Comparison of ENCODE assay signal across 11 cellular contexts in the genomic region with DNA sequence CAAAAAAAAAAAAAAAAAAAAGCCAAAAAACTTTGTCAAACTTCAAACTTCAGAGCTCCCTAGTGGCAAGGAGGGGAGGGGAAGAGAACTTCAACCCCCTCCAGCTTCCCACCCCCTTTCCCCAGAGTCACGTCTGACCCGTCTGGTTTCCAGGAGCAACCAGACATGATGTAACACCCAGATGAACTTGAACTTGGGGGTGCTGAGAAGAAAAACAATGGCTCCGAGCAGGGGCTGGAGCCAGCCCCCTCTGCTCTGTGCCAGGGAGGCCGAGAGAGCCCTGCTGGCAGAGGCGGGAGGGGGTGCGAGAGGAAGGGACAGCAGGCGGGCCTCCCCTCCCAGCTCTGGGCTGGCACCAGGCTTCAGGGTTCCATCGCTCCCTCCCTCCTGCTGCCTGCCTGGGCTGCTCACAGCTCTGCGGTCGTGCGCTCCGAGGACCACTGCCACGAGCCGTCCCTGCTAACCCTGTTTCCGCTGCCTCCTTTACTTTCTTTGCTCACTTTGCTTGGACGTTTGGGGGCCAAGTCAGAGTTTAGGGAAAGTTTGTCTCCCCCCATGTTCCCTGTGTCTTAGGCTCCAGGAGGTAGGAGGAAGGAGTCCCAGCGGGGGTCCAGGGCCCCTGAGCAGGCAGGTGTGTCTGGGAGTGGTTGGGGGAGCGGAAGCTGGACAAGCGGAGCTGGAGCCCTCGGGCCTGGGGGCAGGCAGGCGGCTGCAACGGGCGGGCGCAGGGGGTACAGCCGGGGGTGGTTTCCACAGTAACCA. TPM values are rescaled to one million over a fixed set of nuclear protein-coding genes. Genes with fewer than 3 reads are reported as not detected.
DNase-seq lines count a peak whose midpoint lies in the region; ATAC-seq and TF ChIP-seq lines count a peak whose summit lies in the region.
"Had no signal": no experiment of that assay in that cellular context is flagged by ENCODE, and none has a peak within 500 bp of the region (broad histone marks: within the 10 kb centered on the region; RNA-seq: fewer than 3 reads in every experiment).

No MANE protein-coding gene starts in this region.

- H3K9ac ChIP-seq in muscle layer of colon (ENCODE audit: low read length), result peak overlapping the region; percentile 30

- H3K27ac ChIP-seq in esophagus squamous epithelium (peak overlapping the region; percentile 31 to 94 (median 88)), muscle layer of colon (ENCODE audit: low read depth, low read length) (peak overlapping the region; percentile 90), aorta (ENCODE audit: low read depth in 1 of 2, low read length in 2 of 2) (peak overlapping the region; percentile 83 to 88)

- ATAC-seq in Right ventricle myocardium inferior (peak; percentile 76), aorta (ENCODE audit: low FRiP score) (peak; percentile 84)
- ATAC-seq: HCT116 had no signal

- WGBS in esophagus squamous epithelium, 2 donors, result 20 to 64% methylated on average over 6 to 17 of the region's 25 CpGs
- 3 to 8% methylated on average over 23 to 25 of the region's 25 CpGs for WGBS in aorta, 2 donors

- no peak for TF ChIP-seq POLR2A in esophagus squamous epithelium (IDR thresholded peaks at IDR 0.05)

- no peaks in the 10 kb centered on the region for H3K9me3 ChIP-seq in esophagus squamous epithelium
- no peaks in the 10 kb centered on the region for H3K9me3 ChIP-seq in muscle layer of colon (ENCODE audit: low read length)
- H3K9me3 ChIP-seq in aorta (ENCODE audit: control insufficient read depth, low read length), result no peaks in the 10 kb centered on the region

- H3K36me3 ChIP-seq in esophagus squamous epithelium, result peaks cover 0 to 89% (median 12%) of the 10 kb centered on the region in 3 donors
- H3K36me3 ChIP-seq in muscle layer of colon (ENCODE audit: insufficient read depth, low read length), result peaks cover 37% of the 10 kb centered on the region
- H3K36me3 ChIP-seq in aorta (ENCODE audit: control insufficient read depth in 1 of 2, insufficient read depth in 2 of 2, low read length in 1 of 2), result peaks cover 0 to 3% of the 10 kb centered on the region in 2 donors

- peaks cover 19 to 77% (median 50%) of the 10 kb centered on the region in 3 donors for H3K4me1 ChIP-seq in esophagus squamous epithelium
- H3K4me1 ChIP-seq in muscle layer of colon (ENCODE audit: insufficient read depth, low read length), result peaks cover 59% of the 10 kb centered on the region
- H3K4me1 ChIP-seq in aorta (ENCODE audit: control insufficient read depth in 1 of 2, insufficient read depth in 2 of 2, low read length in 2 of 2), result peaks cover 0 to 3% of the 10 kb centered on the region in 2 donors

- DNase-seq in Right ventricle myocardium inferior (ENCODE audit: missing footprints) (no peak), cardiac septum (ENCODE audit: low spot score) (no peak), esophagus squamous epithelium (lab: John Stamatoyannopoulos, UW) (no peak), aorta (peak; percentile 92), NCI-H2171 treated with DMSO at 0.1 percent for 48 hours (lab: John Stamatoyannopoulos, UW) (no peak), mesenteric fat pad (ENCODE audit: low spot score) (no peak)
- DNase-seq in activated CD4-positive, alpha-beta T cell treated with anti-CD3 and anti-CD28 coated beads for 1 hour, result no peak
- DNase-seq: NCI-H510A treated with DMSO at 0.1 percent for 48 hours, small intestine had no signal

- no peak overlapping the region for H3K4me3 ChIP-seq in esophagus squamous epithelium
- H3K4me3 ChIP-seq in muscle layer of colon (ENCODE audit: low read depth in 1 of 2, low read length in 2 of 2), result peak overlapping the region in 1 of 2 donors; percentile 22
- H3K4me3 ChIP-seq in aorta (ENCODE audit: low read length in 2 of 2), result no peak overlapping the region

- no peak for TF ChIP-seq CTCF in esophagus squamous epithelium (IDR thresholded peaks at IDR 0.05)

- no peaks in the 10 kb centered on the region for H3K27me3 ChIP-seq in esophagus squamous epithelium
- H3K27me3 ChIP-seq in muscle layer of colon (ENCODE audit: control insufficient read depth in 1 of 2, insufficient read depth in 2 of 2, low read length in 2 of 2), result no peaks in the 10 kb centered on the region
- H3K27me3 ChIP-seq in aorta (ENCODE audit: control insufficient read depth in 1 of 2, insufficient read depth in 2 of 2, low read length in 1 of 2), result no peaks in the 10 kb centered on the region

- intact Hi-C loops in Right ventricle myocardium inferior (cut with DNase I), result no loop called here
- intact Hi-C loops in cardiac septum (cut with DNase I), result loop anchor here (2.0 kb wide), 2 partner anchors 29 to 107 kb away; no protein-coding TSS in a partner anchor
- intact Hi-C loops in esophagus squamous epithelium (cut with DNase I), result loop anchor here (5.0 kb wide), 1 partner anchor 109 kb away; no protein-coding TSS in a partner anchor
- intact Hi-C loops in aorta (cut with DNase I), result loop anchor here in 1 of 2 donors (5.0 kb wide), 1 partner anchor 94 kb away; a partner anchor contains a TSS

RNA-seq across cellular contexts. Expression of a gene that starts 11.1 kb away (rescaled TPM):
- total RNA-seq in Right ventricle myocardium inferior, result 9.4 TPM
- total RNA-seq in cardiac septum, result 9.4 TPM
- 10 to 100 TPM in 1 of 4 donors, 1 to 10 TPM in 3; 2.1 to 13.0 (median 3.9) TPM for total RNA-seq in esophagus squamous epithelium
- 10 to 100 TPM in 1 of 2 donors, 1 to 10 TPM in 1; 8.7 to 28.6 TPM for total RNA-seq in aorta
- polyA plus RNA-seq in aorta, result 1 to 10 TPM; 7.3 to 9.3 TPM
- 11.5 TPM for total RNA-seq in mesenteric fat pad

RNA-seq across cellular contexts. Expression of a gene that starts 25.0 kb away (rescaled TPM):
- total RNA-seq in Right ventricle myocardium inferior (21.1 TPM), cardiac septum (17.5 TPM), esophagus squamous epithelium (10 to 100 TPM; 19.4 to 42.5 (median 29.0) TPM), aorta (10 to 100 TPM; 23.9 to 26.5 TPM), mesenteric fat pad (33.2 TPM)
- polyA plus RNA-seq in aorta, result 10 to 100 TPM; 17.9 to 62.2 TPM

RNA-seq across cellular contexts. Expression of a gene that starts 26.5 kb away (rescaled TPM):
- total RNA-seq in Right ventricle myocardium inferior, result 54.0 TPM
- total RNA-seq in cardiac septum, result 33.8 TPM
- 10 to 100 TPM; 26.7 to 45.5 (median 37.1) TPM for total RNA-seq in esophagus squamous epithelium
- 10 to 100 TPM; 26.0 to 37.4 TPM for total RNA-seq in aorta
- 1 to 10 TPM; 5.0 to 7.8 TPM for polyA plus RNA-seq in aorta
- total RNA-seq in mesenteric fat pad, result 45.2 TPM

RNA-seq across cellular contexts. Expression of a gene that starts 58.6 kb away (rescaled TPM):
- total RNA-seq in Right ventricle myocardium inferior, result 34.5 TPM
- 25.7 TPM for total RNA-seq in cardiac septum
- 10 to 100 TPM; 50.3 to 80.4 (median 69.3) TPM for total RNA-seq in esophagus squamous epithelium
- 10 to 100 TPM; 33.0 to 47.4 TPM for total RNA-seq in aorta
- 100 to 1,000 TPM in 1 of 2 donors, 10 to 100 TPM in 1; 70.5 to 105 TPM for polyA plus RNA-seq in aorta
- 45.4 TPM for total RNA-seq in mesenteric fat pad

RNA-seq across cellular contexts. Expression of a gene that starts 58.6 kb away (rescaled TPM):
- 18.8 TPM for total RNA-seq in Right ventricle myocardium inferior
- total RNA-seq in cardiac septum, result 28.4 TPM
- total RNA-seq in esophagus squamous epithelium, result 100 to 1,000 TPM in 1 of 4 donors, 10 to 100 TPM in 3; 46.5 to 118 (median 76.9) TPM
- 100 to 1,000 TPM; 143 to 239 TPM for total RNA-seq in aorta
- 100 to 1,000 TPM in 1 of 2 donors, 10 to 100 TPM in 1; 39.7 to 269 TPM for polyA plus RNA-seq in aorta
- total RNA-seq in mesenteric fat pad, result 229 TPM

Comparison
In these comparisons a context has a peak if more than half of its experiments do, and no peak if none do; other contexts are left out.
1. DNase-seq: peak in aorta (2 of 2); none in Right ventricle myocardium inferior (single experiment), cardiac septum (single experiment), esophagus squamous epithelium (single experiment), NCI-H2171 treated with DMSO at 0.1 percent for 48 hours (single experiment), mesenteric fat pad (single experiment) and activated CD4-positive, alpha-beta T cell treated with anti-CD3 and anti-CD28 coated beads for 1 hour (single experiment).
2. Peak in every context shown above with its lines, with median percentiles within 50 percentile points of each other: H3K27ac ChIP-seq.